11 cellular contexts compared by ENCODE assay signal in the genomic region with DNA sequence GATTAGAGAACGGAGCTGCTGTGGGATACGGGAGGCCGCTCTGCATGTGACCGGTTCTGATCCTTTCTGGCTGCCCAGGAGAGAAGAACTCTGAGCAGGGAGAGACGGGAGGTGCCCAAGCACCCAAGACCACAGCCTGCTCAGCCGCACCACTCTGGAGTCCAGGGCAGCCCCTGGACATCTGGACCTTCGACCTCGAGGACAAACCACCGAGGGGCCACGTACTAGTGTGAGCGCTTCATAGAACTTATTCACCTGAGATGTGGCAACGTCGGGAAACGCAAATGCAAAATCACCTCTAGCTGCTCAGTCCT. TPM values are rescaled to one million over a fixed set of nuclear protein-coding genes. Genes with fewer than 3 reads are reported as not detected.
DNase-seq lines count a peak whose midpoint lies in the region; ATAC-seq and TF ChIP-seq lines count a peak whose summit lies in the region.
"Had no signal": no experiment of that assay in that cellular context is flagged by ENCODE, and none has a peak within 500 bp of the region (broad histone marks: within the 10 kb centered on the region; RNA-seq: fewer than 3 reads in every experiment).

No MANE protein-coding gene starts in this region.

- no peak overlapping the region for H4K91ac ChIP-seq in IMR-90 (ENCODE audit: insufficient read depth, low read depth, low read length)

- CTCF ChIA-PET in CD4-positive, alpha-beta T cell (lab: Charles Lee) = interaction anchor here (0.8 to 2.6 kb wide), 2 partner anchors 15 to 37 kb away, joined by 4 to 14 read pairs; no protein-coding TSS in a partner anchor
- CTCF ChIA-PET in IMR-90 (lab: Yijun Ruan, JAX) = no interaction called here

- H3K18ac ChIP-seq in IMR-90 (ENCODE audit: low read depth, low read length) = no peak overlapping the region

- H3K4me2 ChIP-seq in IMR-90 (ENCODE audit: low read depth, low read length) = no peak overlapping the region

- no peaks in the 10 kb centered on the region for H3K27me3 Mint-ChIP-seq in CD4-positive, alpha-beta T cell
- H3K27me3 Mint-ChIP-seq in naive B cell = no peaks in the 10 kb centered on the region

- peaks cover 10 to 48% of the 10 kb centered on the region in 2 experiments for H3K79me1 ChIP-seq in IMR-90 (ENCODE audit: low read depth in 1 of 2, low read length in 2 of 2)

- peak overlapping the region; percentile 96 for H3K27ac ChIP-seq in CD4-positive, alpha-beta T cell (ENCODE audit: low read depth, low read length)
- H3K27ac ChIP-seq in IMR-90 (ENCODE audit: insufficient read depth, low read length) = no peak overlapping the region; the same call in 1 of the 2 replicates
- peak overlapping the region in 3 of 5 donors; percentile 60 to 77 (median 60) for H3K27ac ChIP-seq in adrenal gland
- H3K27ac ChIP-seq in foreskin keratinocyte = no peak overlapping the region
- H3K27ac ChIP-seq: uterus had no signal

- no TSS peak for BruUV-seq in IMR-90 (replicated peaks; lab: Mats Ljungman, UMichigan)

- 0 out of 2 replicates have a peak overlapping the region, but pooled peaks have one; percentile 13 for H3K14ac ChIP-seq in IMR-90 (replicated peaks; ENCODE audit: low read depth, low read length)

- peak overlapping the region; percentile 98 for H2AK9ac ChIP-seq in IMR-90 (replicated peaks; ENCODE audit: low read depth, low read length, poor library complexity)

- no peak overlapping the region for H3K4me3 ChIP-seq in IMR-90 (ENCODE audit: insufficient read depth, low read depth, low read length)
- no peak overlapping the region for H3K4me3 ChIP-seq in adrenal gland
- H3K4me3 ChIP-seq: uterus had no signal

- in situ Hi-C loops in IMR-90 (cut with MboI; ENCODE audit: low sequenced_read_pairs) = no loop called here

- H3K4me1 ChIP-seq in IMR-90 (ENCODE audit: control insufficient read depth, insufficient read depth, low read length) = peaks cover 13% of the 10 kb centered on the region
- peaks cover 21 to 38% of the 10 kb centered on the region in 2 donors for H3K4me1 ChIP-seq in adrenal gland (replicated peaks in 1 of 2)
- H3K4me1 ChIP-seq in foreskin keratinocyte = no peaks in the 10 kb centered on the region

- peak overlapping the region; percentile 83; the same call in 1 of the 2 replicates for H2BK120ac ChIP-seq in IMR-90 (ENCODE audit: low read depth, low read length)

- peak overlapping the region; percentile 100 for H3K27ac Mint-ChIP-seq in CD4-positive, alpha-beta T cell
- peak overlapping the region in 4 of 6 donors; percentile 38 to 96 (median 94) for H3K27ac Mint-ChIP-seq in naive B cell

- intact Hi-C loops in CD4-positive, alpha-beta T cell (cut with DNase I, micrococcal nuclease) = loop anchor here (1.0 to 10.0 kb wide), 6 partner anchors 14 to 1275 kb away; partner anchors contain the start of genes CYBA (in 1 of the 2), SNAI3 (in 1 of the 2), ZC3H18 (in 1 of the 2) and ZFPM1 (in 1 of the 2)
- intact Hi-C loops in IMR-90 (cut with micrococcal nuclease) (no loop called here), adrenal gland (cut with DNase I) (no loop called here)

- no peak overlapping the region for H4K5ac ChIP-seq in IMR-90 (ENCODE audit: low read depth, low read length)

- 97% methylated on average over 11 of the region's 14 CpGs; no CpG with 5 or more reads in 1 of the 2 experiments for WGBS in IMR-90 (ENCODE audit: extremely low coverage in 2 of 2, insufficient read length in 1 of 2), 2 experiments
- WGBS in adrenal gland, 4 donors = 64 to 69% (median 66%) methylated on average over 10 to 14 of the region's 14 CpGs

- H2AK5ac ChIP-seq in IMR-90 (ENCODE audit: low read depth, low read length) = peak overlapping the region; percentile 85

- peak overlapping the region; percentile 76 to 91; a peak in 2 of 4 replicates for H4K8ac ChIP-seq in IMR-90 (ENCODE audit: low read depth in 2 of 2, low read length in 2 of 2)

- no peaks in the 10 kb centered on the region for H3K9me3 Mint-ChIP-seq in CD4-positive, alpha-beta T cell
- H3K9me3 Mint-ChIP-seq in naive B cell = no peaks in the 10 kb centered on the region

- peak overlapping the region; percentile 71 for H2BK5ac ChIP-seq in IMR-90 (ENCODE audit: low read depth, low read length, poor library complexity, severe bottlenecking)

- H3K9me1 ChIP-seq in IMR-90 (ENCODE audit: insufficient read depth, low read length) = no peaks in the 10 kb centered on the region; the same call in none of the 2 replicates

- no peak for TF ChIP-seq RAD21 in IMR-90 (IDR thresholded peaks at IDR 0.05; ENCODE audit: low read length)

- H3K9ac ChIP-seq in IMR-90 (ENCODE audit: low read depth, low read length) = no peak overlapping the region

- H2BK20ac ChIP-seq in IMR-90 (ENCODE audit: low read depth, low read length) = peak overlapping the region; percentile 21; the same call in 1 of the 2 replicates

- peaks cover 33% of the 10 kb centered on the region for H3K36me3 ChIP-seq in IMR-90 (ENCODE audit: control insufficient read depth, insufficient read depth, low read length)
- H3K36me3 ChIP-seq in adrenal gland (replicated peaks in 1 of 2) = peaks cover 0 to 40% of the 10 kb centered on the region in 2 donors
- H3K36me3 ChIP-seq: uterus had no signal

- H3K4me3 Mint-ChIP-seq in CD4-positive, alpha-beta T cell = peak overlapping the region; percentile 99
- H3K4me3 Mint-ChIP-seq in naive B cell = peak overlapping the region; percentile 60 to 98 (median 84)

- TF ChIP-seq CTCF in CD4-positive, alpha-beta T cell (IDR thresholded peaks at IDR 0.05) = no peak
- TF ChIP-seq CTCF in IMR-90 (conservative IDR thresholded peaks at IDR 0.05; ENCODE audit: low read depth, low read length) (no peak), adrenal gland (IDR thresholded peaks at IDR 0.05) (no peak), foreskin keratinocyte (conservative IDR thresholded peaks at IDR 0.05) (no peak)

- H2BK15ac ChIP-seq in IMR-90 (ENCODE audit: low read depth, low read length) = 0 out of 3 replicates have a peak overlapping the region, but pooled peaks have one; percentile 27

- H3K27me3 ChIP-seq in CD4-positive, alpha-beta T cell (ENCODE audit: control insufficient read depth, insufficient read depth, low read length) = no peaks in the 10 kb centered on the region
- no peaks in the 10 kb centered on the region for H3K27me3 ChIP-seq in IMR-90 (ENCODE audit: control insufficient read depth, insufficient read depth, low read length)
- no peaks in the 10 kb centered on the region for H3K27me3 ChIP-seq in adrenal gland
- no peaks in the 10 kb centered on the region for H3K27me3 ChIP-seq in foreskin keratinocyte
- H3K27me3 ChIP-seq: uterus had no signal

- DNase-seq in CD4-positive, alpha-beta T cell = no peak
- DNase-seq in IMR-90 (no peak), adrenal gland (no peak), naive B cell (no peak), dedifferentiated amniotic fluid mesenchymal stem cell (ENCODE audit: extremely low spot score) (no peak), foreskin keratinocyte (no peak), SIG-M5 treated with dmso at 0.1 percent for 504 hours (lab: John Stamatoyannopoulos, UW; ENCODE audit: unreplicated experiment) (no peak)
- DNase-seq: NCI-H1092 treated with DMSO at 0.1 percent for 48 hours, NCI-H69 had no signal

- no peak for ATAC-seq in CD4-positive, alpha-beta T cell (ENCODE audit: poor library complexity)
- ATAC-seq in IMR-90 (ENCODE audit: low read depth) (no peak), naive B cell (ENCODE audit: low read depth in 2 of 2) (no peak), foreskin keratinocyte (no peak), HG03342 (IDR thresholded peaks at IDR 0.05; ENCODE audit: unreplicated experiment) (no peak)

- TF ChIP-seq POLR2A in IMR-90 (IDR thresholded peaks at IDR 0.05; ENCODE audit: low read depth, low read length) (no peak), adrenal gland (IDR thresholded peaks at IDR 0.05) (no peak)

- H3K56ac ChIP-seq in IMR-90 (ENCODE audit: extremely low read depth, insufficient read depth, low read length) = no peak overlapping the region

- H3K23ac ChIP-seq in IMR-90 (ENCODE audit: low read depth, low read length) = no peak overlapping the region

- POLR2A ChIA-PET in CD4-positive, alpha-beta T cell (lab: Charles Lee) = interaction anchor here (0.8 to 8.2 kb wide), 17 partner anchors 8 to 517 kb away, joined by 3 to 71 read pairs (median 7); partner anchors contain the start of genes APRT, IL17C, MVD and SNAI3
- POLR2A ChIA-PET in IMR-90 (lab: Charles Lee; ENCODE audit: unreplicated experiment) = no interaction called here

- H2AFZ ChIP-seq in IMR-90 (replicated peaks; ENCODE audit: low read length, poor library complexity) = no peak overlapping the region

- H3K9me3 ChIP-seq in CD4-positive, alpha-beta T cell (ENCODE audit: control insufficient read depth, low read length) = no peaks in the 10 kb centered on the region
- H3K9me3 ChIP-seq in IMR-90 (ENCODE audit: control insufficient read depth, insufficient read depth, low read length) (no peaks in the 10 kb centered on the region), adrenal gland (replicated peaks in 1 of 3) (no peaks in the 10 kb centered on the region)
- H3K9me3 ChIP-seq: uterus had no signal

- dilution Hi-C loops in IMR-90 (cut with HindIII; ENCODE audit: low sequenced_read_pairs, unreplicated experiment) = no loop called here

- H3K36me3 Mint-ChIP-seq in CD4-positive, alpha-beta T cell (ENCODE audit: low read depth) = peaks cover 57% of the 10 kb centered on the region
- H3K36me3 Mint-ChIP-seq in naive B cell = no peaks in the 10 kb centered on the region

- peak overlapping the region; percentile 96 for H3K4ac ChIP-seq in IMR-90 (ENCODE audit: low read depth, low read length)

- H4K20me1 ChIP-seq in IMR-90 (ENCODE audit: insufficient read depth, low read length) = no peaks in the 10 kb centered on the region; the same call in 1 of the 2 replicates

- H3K4me1 Mint-ChIP-seq in CD4-positive, alpha-beta T cell (ENCODE audit: low read depth) = peaks cover 67% of the 10 kb centered on the region
- peaks cover 39 to 63% (median 56%) of the 10 kb centered on the region in 3 donors for H3K4me1 Mint-ChIP-seq in naive B cell

RNA-seq across cellular contexts. Expression of gene RNF166, which starts 5.9 kb away (rescaled TPM):
- total RNA-seq in CD4-positive, alpha-beta T cell = 100 to 1,000 TPM; 334 to 355 TPM
- total RNA-seq in IMR-90 (2012; rRNA removed) (6.9 and 8.1 TPM in 2 replicates), adrenal gland (10 to 100 TPM; 11.3 to 40.6 (median 31.1) TPM), foreskin keratinocyte (7.6 and 7.8 TPM in 2 replicates)
- polyA plus RNA-seq in IMR-90 (2012; rRNA removed) (17.4 and 24.1 TPM in 2 replicates), adrenal gland (10 to 100 TPM in 2 of 3 donors, 1 to 10 TPM in 1; 3.0 to 86.3 (median 25.1) TPM), naive B cell (ENCODE audit: low read depth in 6 of 6) (10 to 100 TPM; 28.0 to 42.5 (median 33.0) TPM), foreskin keratinocyte (7.8 and 8.1 TPM in 2 replicates)
- polyA plus RNA-seq in IMR-90 (2012; cell fraction: cytosol; rRNA removed) = 13.4 and 20.8 TPM in 2 replicates
- polyA plus RNA-seq in IMR-90 (2012; cell fraction: nucleus; rRNA removed; ENCODE audit: low replicate concordance) = 31.6 and 83.7 TPM in 2 replicates

RNA-seq across cellular contexts. Expression of gene CTU2, which starts 6.0 kb away (rescaled TPM):
- total RNA-seq in CD4-positive, alpha-beta T cell = 10 to 100 TPM; 39.3 to 44.0 TPM
- 12.8 and 12.9 TPM in 2 replicates for total RNA-seq in IMR-90 (2012; rRNA removed)
- 18.4 and 23.4 TPM in 2 replicates for polyA plus RNA-seq in IMR-90 (2012; rRNA removed)
- polyA plus RNA-seq in IMR-90 (2012; cell fraction: cytosol; rRNA removed) = 16.4 and 19.7 TPM in 2 replicates
- polyA plus RNA-seq in IMR-90 (2012; cell fraction: nucleus; rRNA removed; ENCODE audit: low replicate concordance) = 25.5 and 154 TPM in 2 replicates
- total RNA-seq in adrenal gland = 10 to 100 TPM in 5 of 8 donors, 1 to 10 TPM in 3; 8.0 to 24.7 (median 14.0) TPM
- polyA plus RNA-seq in adrenal gland = 10 to 100 TPM in 2 of 3 donors, 1 to 10 TPM in 1; 3.6 to 43.8 (median 32.5) TPM
- polyA plus RNA-seq in naive B cell (ENCODE audit: low read depth in 6 of 6) = 10 to 100 TPM in 5 of 6 donors, 1 to 10 TPM in 1; 9.8 to 16.8 (median 13.1) TPM
- total RNA-seq in foreskin keratinocyte = 16.6 and 26.3 TPM in 2 replicates
- 23.3 and 26.3 TPM in 2 replicates for polyA plus RNA-seq in foreskin keratinocyte

RNA-seq across cellular contexts. Expression of gene SNAI3, which starts 14.0 kb away (rescaled TPM):
- total RNA-seq in CD4-positive, alpha-beta T cell = 1 to 10 TPM; 3.0 to 3.5 TPM
- not detected in 2 replicates for total RNA-seq in IMR-90 (2012; rRNA removed)
- polyA plus RNA-seq in IMR-90 (2012; rRNA removed) = 0.21 and 0.34 TPM in 2 replicates
- 0.19 and 0.21 TPM in 2 replicates for polyA plus RNA-seq in IMR-90 (2012; cell fraction: cytosol; rRNA removed)
- 0.11 and 0.23 TPM in 2 replicates for polyA plus RNA-seq in IMR-90 (2012; cell fraction: nucleus; rRNA removed; ENCODE audit: low replicate concordance)
- 1 to 10 TPM in 1 of 8 donors, under 1 TPM in 5, not detected in 2; 0.35 to 1.7 (median 0.66) TPM for total RNA-seq in adrenal gland
- 1 to 10 TPM in 1 of 3 donors, under 1 TPM in 2; 0.11 to 2.1 (median 0.44) TPM for polyA plus RNA-seq in adrenal gland
- 1 to 10 TPM; 1.4 to 9.0 (median 5.9) TPM for polyA plus RNA-seq in naive B cell (ENCODE audit: low read depth in 6 of 6)
- total RNA-seq in foreskin keratinocyte = not detected in 2 replicates
- 0.06 and 0.09 TPM in 2 replicates for polyA plus RNA-seq in foreskin keratinocyte

RNA-seq across cellular contexts. Expression of gene MVD, which starts 37.4 kb away (rescaled TPM):
- 10 to 100 TPM; 74.2 to 76.9 TPM for total RNA-seq in CD4-positive, alpha-beta T cell
- total RNA-seq in IMR-90 (2012; rRNA removed) (17.2 and 18.3 TPM in 2 replicates), adrenal gland (100 to 1,000 TPM in 1 of 8 donors, 10 to 100 TPM in 7; 25.6 to 293 (median 34.6) TPM), foreskin keratinocyte (240 and 305 TPM in 2 replicates)
- polyA plus RNA-seq in IMR-90 (2012; rRNA removed) (28.4 and 33.1 TPM in 2 replicates), adrenal gland (100 to 1,000 TPM in 1 of 3 donors, 10 to 100 TPM in 2; 60.7 to 257 (median 66.9) TPM), naive B cell (ENCODE audit: low read depth in 6 of 6) (10 to 100 TPM in 5 of 6 donors, 1 to 10 TPM in 1; 9.7 to 36.1 (median 18.2) TPM), foreskin keratinocyte (317 and 391 TPM in 2 replicates)
- polyA plus RNA-seq in IMR-90 (2012; cell fraction: cytosol; rRNA removed) = 28.1 and 45.4 TPM in 2 replicates
- polyA plus RNA-seq in IMR-90 (2012; cell fraction: nucleus; rRNA removed; ENCODE audit: low replicate concordance) = 63.8 and 197 TPM in 2 replicates

RNA-seq across cellular contexts. Expression of gene CYBA, which starts 49.4 kb away (rescaled TPM):
- 100 to 1,000 TPM; 292 to 294 TPM for total RNA-seq in CD4-positive, alpha-beta T cell
- 65.6 and 90.5 TPM in 2 replicates for total RNA-seq in IMR-90 (2012; rRNA removed)
- polyA plus RNA-seq in IMR-90 (2012; rRNA removed) = 169 and 228 TPM in 2 replicates
- polyA plus RNA-seq in IMR-90 (2012; cell fraction: cytosol; rRNA removed) = 205 and 351 TPM in 2 replicates
- 119 and 281 TPM in 2 replicates for polyA plus RNA-seq in IMR-90 (2012; cell fraction: nucleus; rRNA removed; ENCODE audit: low replicate concordance)
- 100 to 1,000 TPM in 7 of 8 donors, 10 to 100 TPM in 1; 81.7 to 374 (median 155) TPM for total RNA-seq in adrenal gland
- 100 to 1,000 TPM in 2 of 3 donors, 10 to 100 TPM in 1; 19.6 to 271 (median 258) TPM for polyA plus RNA-seq in adrenal gland
- polyA plus RNA-seq in naive B cell (ENCODE audit: low read depth in 6 of 6) = 1,000 to 10,000 TPM; 1,408 to 2,468 (median 1,616) TPM
- 19.1 and 28.2 TPM in 2 replicates for total RNA-seq in foreskin keratinocyte
- 26.0 and 37.7 TPM in 2 replicates for polyA plus RNA-seq in foreskin keratinocyte

Comparison
In these comparisons a context has a peak if more than half of its experiments do, and no peak if none do; other contexts are left out.
1. H3K27ac ChIP-seq: peak in CD4-positive, alpha-beta T cell (single experiment) and adrenal gland (3 of 5); none in IMR-90 (single experiment) and foreskin keratinocyte (single experiment).
2. RNA of gene RNF166, which starts 5.9 kb away (total RNA-seq): 334 to 355 TPM in CD4-positive, alpha-beta T cell; 11.3 to 40.6 TPM in adrenal gland, 6.9 to 8.1 TPM in IMR-90 and 7.6 to 7.8 TPM in foreskin keratinocyte; every median in the first group is over 4 times any median in the second.
3. intact Hi-C loops: an anchor here in CD4-positive, alpha-beta T cell (1.0 to 10.0 kb wide); none called in IMR-90 and adrenal gland.